ENCODE assay signal across 21 cellular contexts in the genomic region with DNA sequence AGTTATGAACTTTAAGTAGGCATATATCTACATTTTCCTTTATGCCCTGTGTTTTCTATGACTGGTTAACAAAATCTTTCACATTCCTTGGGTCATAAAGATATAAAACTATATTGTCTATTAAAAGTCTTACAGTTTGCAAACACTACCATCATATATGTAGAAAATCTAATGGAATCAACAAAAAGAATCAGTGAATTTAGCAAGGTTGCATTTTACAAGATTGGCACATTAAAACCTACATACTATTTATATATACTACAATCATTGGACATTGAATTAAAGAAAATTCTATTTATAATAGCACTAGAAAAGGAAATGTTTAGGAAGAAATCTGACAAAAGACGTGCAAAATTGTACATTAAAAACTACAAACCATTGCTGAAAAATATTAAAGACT.
A peak's percentile ranks its signal among the peaks of the same experiment; 100 is the strongest.
DNase-seq lines count a peak whose midpoint lies in the region; ATAC-seq, FAIRE-seq and TF ChIP-seq lines count a peak whose summit lies in the region.
"Had no signal": no experiment of that assay in that cellular context is flagged by ENCODE, and none has a peak within 500 bp of the region (broad histone marks: within the 10 kb centered on the region; RNA-seq: fewer than 3 reads in every experiment).

No MANE protein-coding gene starts in this region.

- dilution Hi-C loops in IMR-90 (cut with HindIII; ENCODE audit: low sequenced_read_pairs, unreplicated experiment), result no loop called here

- no peak overlapping the region for H3K4me3 Mint-ChIP-seq in glutamatergic neuron (ENCODE audit: unreplicated experiment)
- H3K4me3 Mint-ChIP-seq: B cell; CD4-positive, alpha-beta T cell; CD8-positive, alpha-beta T cell had no signal

- no peaks in the 10 kb centered on the region for H3K4me1 Mint-ChIP-seq in glutamatergic neuron (ENCODE audit: low read depth, unreplicated experiment)
- H3K4me1 Mint-ChIP-seq: B cell had no signal

- H3K18ac ChIP-seq in IMR-90 (ENCODE audit: low read depth, low read length), result no peak overlapping the region

- no peak overlapping the region for H3K56ac ChIP-seq in IMR-90 (ENCODE audit: extremely low read depth, insufficient read depth, low read length)

- H2AK9ac ChIP-seq in IMR-90 (replicated peaks; ENCODE audit: low read depth, low read length, poor library complexity), result no peak overlapping the region

- no peak overlapping the region for H4K5ac ChIP-seq in IMR-90 (ENCODE audit: low read depth, low read length)

- no peak overlapping the region for H2BK120ac ChIP-seq in IMR-90 (ENCODE audit: low read depth, low read length)

- H3K4me3 ChIP-seq in A549, result no peak overlapping the region
- H3K4me3 ChIP-seq in IMR-90 (ENCODE audit: insufficient read depth, low read depth, low read length), result no peak overlapping the region
- H3K4me3 ChIP-seq: BLaER1 treated with 17β-estradiol and CSF1 and Interleukin-3, amounts not matched to agents 10 nM and 100 nM had no signal

- H3K9me1 ChIP-seq in IMR-90 (ENCODE audit: insufficient read depth, low read length), result no peaks in the 10 kb centered on the region

- CTCF ChIA-PET in A549 (lab: Yijun Ruan, JAX), result no interaction called here
- CTCF ChIA-PET in IMR-90 (lab: Yijun Ruan, JAX), result no interaction called here

- H2BK5ac ChIP-seq in IMR-90 (ENCODE audit: low read depth, low read length, poor library complexity, severe bottlenecking), result no peak overlapping the region

- H3K36me3 ChIP-seq in IMR-90 (ENCODE audit: control insufficient read depth, insufficient read depth, low read length), result no peaks in the 10 kb centered on the region
- H3K36me3 ChIP-seq: BLaER1 treated with 17β-estradiol and CSF1 and Interleukin-3, amounts not matched to agents 10 nM and 100 nM had no signal

- no TSS peak for BruUV-seq in IMR-90 (replicated peaks; lab: Mats Ljungman, UMichigan)

- no peak overlapping the region for H3K4me2 ChIP-seq in A549
- H3K4me2 ChIP-seq in IMR-90 (ENCODE audit: low read depth, low read length), result no peak overlapping the region
- H3K4me2 ChIP-seq: BLaER1 treated with 17β-estradiol and CSF1 and Interleukin-3, amounts not matched to agents 10 nM and 100 nM had no signal

- no peak overlapping the region for H2BK15ac ChIP-seq in IMR-90 (ENCODE audit: low read depth, low read length)

- no peak overlapping the region for H3K27ac ChIP-seq in A549
- no peak overlapping the region for H3K27ac ChIP-seq in IMR-90 (ENCODE audit: insufficient read depth, low read length)
- H3K27ac ChIP-seq: BLaER1 treated with 17β-estradiol and CSF1 and Interleukin-3, amounts not matched to agents 10 nM and 100 nM; C4-2B had no signal

- no peak for TF ChIP-seq EP300 in A549 (IDR thresholded peaks at IDR 0.05)

- intact Hi-C loops in IMR-90 (cut with micrococcal nuclease), result no loop called here
- intact Hi-C loops in left colon (cut with DNase I, micrococcal nuclease), result no loop called here

- no peak overlapping the region for H3K9ac ChIP-seq in IMR-90 (ENCODE audit: low read depth, low read length)
- H3K9ac ChIP-seq: BLaER1 treated with 17β-estradiol and CSF1 and Interleukin-3, amounts not matched to agents 10 nM and 100 nM had no signal

- no peaks in the 10 kb centered on the region for H3K4me1 ChIP-seq in A549
- no peaks in the 10 kb centered on the region for H3K4me1 ChIP-seq in IMR-90 (ENCODE audit: control insufficient read depth, insufficient read depth, low read length)
- H3K4me1 ChIP-seq: BLaER1 treated with 17β-estradiol and CSF1 and Interleukin-3, amounts not matched to agents 10 nM and 100 nM; Caco-2 had no signal

- TF ChIP-seq RAD21 in A549 (conservative IDR thresholded peaks at IDR 0.05 in 1 of 2, IDR thresholded peaks at IDR 0.05 in 1 of 2) (no peak), IMR-90 (IDR thresholded peaks at IDR 0.05; ENCODE audit: low read length) (no peak)

- no peak overlapping the region for H2AK5ac ChIP-seq in IMR-90 (ENCODE audit: low read depth, low read length)

- ATAC-seq in A549, result no peak
- no peak for ATAC-seq in IMR-90 (ENCODE audit: low read depth)
- ATAC-seq in left colon, result peak; percentile 80
- ATAC-seq: CD8-positive, alpha-beta T cell had no signal

- H3K23ac ChIP-seq in IMR-90 (ENCODE audit: low read depth, low read length), result no peak overlapping the region

- H3K27ac Mint-ChIP-seq in glutamatergic neuron (ENCODE audit: unreplicated experiment), result no peak overlapping the region
- H3K27ac Mint-ChIP-seq: B cell; CD4-positive, alpha-beta T cell; CD8-positive, alpha-beta T cell had no signal

- no peaks in the 10 kb centered on the region for H3K9me3 ChIP-seq in A549
- no peaks in the 10 kb centered on the region for H3K9me3 ChIP-seq in IMR-90 (ENCODE audit: control insufficient read depth, insufficient read depth, low read length)
- H3K9me3 ChIP-seq: BLaER1 treated with 17β-estradiol and CSF1 and Interleukin-3, amounts not matched to agents 10 nM and 100 nM; Caco-2 had no signal

- no peak for TF ChIP-seq POLR2A in A549 (IDR thresholded peaks at IDR 0.05; ENCODE audit: low read length)
- no peak for TF ChIP-seq POLR2A in IMR-90 (IDR thresholded peaks at IDR 0.05; ENCODE audit: low read depth, low read length)

- H4K8ac ChIP-seq in IMR-90 (ENCODE audit: low read depth in 2 of 2, low read length in 2 of 2), result no peak overlapping the region

- WGBS in A549 (ENCODE audit: missing lambda C conversion rate), result 29% methylated on average over 1 of the region's 1 CpG
- no CpG with 5 or more reads among the region's 1 CpG for WGBS in IMR-90 (ENCODE audit: extremely low coverage in 2 of 2, insufficient read length in 1 of 2), 2 experiments

- no peak overlapping the region for H3K4ac ChIP-seq in IMR-90 (ENCODE audit: low read depth, low read length)

- no peaks in the 10 kb centered on the region for H4K20me1 ChIP-seq in IMR-90 (ENCODE audit: insufficient read depth, low read length)
- H4K20me1 ChIP-seq: BLaER1 treated with 17β-estradiol and CSF1 and Interleukin-3, amounts not matched to agents 10 nM and 100 nM had no signal

- no peaks in the 10 kb centered on the region for H3K27me3 Mint-ChIP-seq in glutamatergic neuron (ENCODE audit: unreplicated experiment)
- H3K27me3 Mint-ChIP-seq: B cell; CD4-positive, alpha-beta T cell had no signal

- H2AFZ ChIP-seq in IMR-90 (replicated peaks; ENCODE audit: low read length, poor library complexity), result no peak overlapping the region

- H2BK20ac ChIP-seq in IMR-90 (ENCODE audit: low read depth, low read length), result no peak overlapping the region

- no peak overlapping the region for H3K14ac ChIP-seq in IMR-90 (replicated peaks; ENCODE audit: low read depth, low read length)

- no peak for TF ChIP-seq CTCF in A549 (IDR thresholded peaks at IDR 0.05)
- no peak for TF ChIP-seq CTCF in IMR-90 (conservative IDR thresholded peaks at IDR 0.05; ENCODE audit: low read depth, low read length)
- no peak for TF ChIP-seq CTCF in glutamatergic neuron (IDR thresholded peaks at IDR 0.05; ENCODE audit: partially characterized antibody, unreplicated experiment)

- in situ Hi-C loops in IMR-90 (cut with MboI; ENCODE audit: low sequenced_read_pairs), result no loop called here

- no peaks in the 10 kb centered on the region for H3K27me3 ChIP-seq in IMR-90 (ENCODE audit: control insufficient read depth, insufficient read depth, low read length)
- H3K27me3 ChIP-seq: BLaER1 treated with 17β-estradiol and CSF1 and Interleukin-3, amounts not matched to agents 10 nM and 100 nM had no signal

- DNase-seq in A549 (ENCODE audit: low read depth in 1 of 2, low spot score in 1 of 2) (no peak), IMR-90 (no peak), left colon (no peak), mucosa of gallbladder (ENCODE audit: low spot score) (no peak), glutamatergic neuron (no peak)
- DNase-seq: 8988T; AML-193; Caco-2; Calu3; CD4-positive, alpha-beta T cell; CD8-positive, alpha-beta T cell; DMS79 treated with DMSO at 0.1 percent for 48 hours; GF-D8 had no signal

- H4K91ac ChIP-seq in IMR-90 (ENCODE audit: insufficient read depth, low read depth, low read length), result no peak overlapping the region

- H3K36me3 Mint-ChIP-seq in glutamatergic neuron (ENCODE audit: unreplicated experiment), result no peaks in the 10 kb centered on the region

- no peaks in the 10 kb centered on the region for H3K79me1 ChIP-seq in IMR-90 (ENCODE audit: low read depth in 1 of 2, low read length in 2 of 2)

- POLR2A ChIA-PET in A549 (lab: Yijun Ruan, JAX) (no interaction called here), IMR-90 (lab: Charles Lee; ENCODE audit: unreplicated experiment) (no interaction called here)

- H3K9me3 Mint-ChIP-seq in glutamatergic neuron (ENCODE audit: unreplicated experiment), result no peaks in the 10 kb centered on the region
- H3K9me3 Mint-ChIP-seq: CD4-positive, alpha-beta T cell had no signal

- no peak for FAIRE-seq in A549 (lab: Jason Lieb, UNC)
- FAIRE-seq: A204.1, D721Med, G401.6, GM12891, GM19239 had no signal

TF ChIP-seq in A549, 52 proteins besides CTCF, POLR2A, EP300 and RAD21:
- no peak for TF ChIP-seq EHMT2 (IDR thresholded peaks at IDR 0.05; ENCODE audit: low read depth)
- peak; percentile 36 for TF ChIP-seq MAFK (IDR thresholded peaks at IDR 0.05; ENCODE audit: partially characterized antibody)

TF ChIP-seq in IMR-90, 13 proteins besides CTCF, POLR2A, EP300 and RAD21:
- TF ChIP-seq, protein P1, sequence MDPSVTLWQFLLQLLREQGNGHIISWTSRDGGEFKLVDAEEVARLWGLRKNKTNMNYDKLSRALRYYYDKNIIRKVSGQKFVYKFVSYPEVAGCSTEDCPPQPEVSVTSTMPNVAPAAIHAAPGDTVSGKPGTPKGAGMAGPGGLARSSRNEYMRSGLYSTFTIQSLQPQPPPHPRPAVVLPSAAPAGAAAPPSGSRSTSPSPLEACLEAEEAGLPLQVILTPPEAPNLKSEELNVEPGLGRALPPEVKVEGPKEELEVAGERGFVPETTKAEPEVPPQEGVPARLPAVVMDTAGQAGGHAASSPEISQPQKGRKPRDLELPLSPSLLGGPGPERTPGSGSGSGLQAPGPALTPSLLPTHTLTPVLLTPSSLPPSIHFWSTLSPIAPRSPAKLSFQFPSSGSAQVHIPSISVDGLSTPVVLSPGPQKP (IDR thresholded peaks at IDR 0.05; ENCODE audit: borderline replicate concordance, low read depth, low read length), result no peak
- TF ChIP-seq MAFK (IDR thresholded peaks at IDR 0.05; ENCODE audit: low read depth, low read length), result peak; percentile 55
